In the genomic region with DNA sequence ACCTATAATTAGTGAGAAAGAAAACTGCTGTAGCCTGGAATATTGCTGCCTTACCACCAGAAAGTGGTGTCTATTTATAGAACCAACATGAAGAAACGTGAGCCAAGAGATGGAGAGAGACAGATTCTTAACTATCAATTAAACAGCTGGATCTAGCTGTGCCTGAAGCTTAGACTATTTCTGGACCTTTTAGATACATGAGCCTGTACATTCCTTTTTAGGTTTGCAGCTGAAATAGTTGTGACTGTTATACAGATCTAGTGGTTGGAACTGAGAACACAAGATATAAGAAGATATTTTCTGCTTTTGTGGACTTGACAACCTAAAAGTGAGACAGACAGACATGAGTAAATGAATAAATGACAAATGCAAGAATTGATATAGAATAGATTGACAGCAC, we compare ENCODE assay signal across 1 cellular context.
TF ChIP-seq lines count a peak whose summit lies in the region.

No MANE protein-coding gene starts in this region.

TF ChIP-seq in GM12878, 131 proteins besides CTCF, POLR2A, EP300 and RAD21 (continued from another document):
- TF ChIP-seq, protein P1, sequence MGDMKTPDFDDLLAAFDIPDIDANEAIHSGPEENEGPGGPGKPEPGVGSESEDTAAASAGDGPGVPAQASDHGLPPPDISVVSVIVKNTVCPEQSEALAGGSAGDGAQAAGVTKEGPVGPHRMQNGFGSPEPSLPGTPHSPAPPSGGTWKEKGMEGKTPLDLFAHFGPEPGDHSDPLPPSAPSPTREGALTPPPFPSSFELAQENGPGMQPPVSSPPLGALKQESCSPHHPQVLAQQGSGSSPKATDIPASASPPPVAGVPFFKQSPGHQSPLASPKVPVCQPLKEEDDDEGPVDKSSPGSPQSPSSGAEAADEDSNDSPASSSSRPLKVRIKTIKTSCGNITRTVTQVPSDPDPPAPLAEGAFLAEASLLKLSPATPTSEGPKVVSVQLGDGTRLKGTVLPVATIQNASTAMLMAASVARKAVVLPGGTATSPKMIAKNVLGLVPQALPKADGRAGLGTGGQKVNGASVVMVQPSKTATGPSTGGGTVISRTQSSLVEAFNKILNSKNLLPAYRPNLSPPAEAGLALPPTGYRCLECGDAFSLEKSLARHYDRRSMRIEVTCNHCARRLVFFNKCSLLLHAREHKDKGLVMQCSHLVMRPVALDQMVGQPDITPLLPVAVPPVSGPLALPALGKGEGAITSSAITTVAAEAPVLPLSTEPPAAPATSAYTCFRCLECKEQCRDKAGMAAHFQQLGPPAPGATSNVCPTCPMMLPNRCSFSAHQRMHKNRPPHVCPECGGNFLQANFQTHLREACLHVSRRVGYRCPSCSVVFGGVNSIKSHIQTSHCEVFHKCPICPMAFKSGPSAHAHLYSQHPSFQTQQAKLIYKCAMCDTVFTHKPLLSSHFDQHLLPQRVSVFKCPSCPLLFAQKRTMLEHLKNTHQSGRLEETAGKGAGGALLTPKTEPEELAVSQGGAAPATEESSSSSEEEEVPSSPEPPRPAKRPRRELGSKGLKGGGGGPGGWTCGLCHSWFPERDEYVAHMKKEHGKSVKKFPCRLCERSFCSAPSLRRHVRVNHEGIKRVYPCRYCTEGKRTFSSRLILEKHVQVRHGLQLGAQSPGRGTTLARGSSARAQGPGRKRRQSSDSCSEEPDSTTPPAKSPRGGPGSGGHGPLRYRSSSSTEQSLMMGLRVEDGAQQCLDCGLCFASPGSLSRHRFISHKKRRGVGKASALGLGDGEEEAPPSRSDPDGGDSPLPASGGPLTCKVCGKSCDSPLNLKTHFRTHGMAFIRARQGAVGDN (IDR thresholded peaks at IDR 0.05) = no peak
- TF ChIP-seq TARDBP (IDR thresholded peaks at IDR 0.05; ENCODE audit: borderline replicate concordance) = no peak
- no peak for TF ChIP-seq FOXK2 (IDR thresholded peaks at IDR 0.05)
- TF ChIP-seq NR2C2 (IDR thresholded peaks at IDR 0.05; ENCODE audit: borderline replicate concordance, control insufficient read depth, insufficient read length, low read depth) = no peak
- TF ChIP-seq TCF7 (IDR thresholded peaks at IDR 0.05; ENCODE audit: borderline replicate concordance) = no peak
- no peak for TF ChIP-seq GABPA (IDR thresholded peaks at IDR 0.05; ENCODE audit: low read depth)
- TF ChIP-seq ELK1 (IDR thresholded peaks at IDR 0.05; ENCODE audit: low read depth, low read length) = no peak
- no peak for TF ChIP-seq BCL3 (IDR thresholded peaks at IDR 0.05; ENCODE audit: borderline replicate concordance, insufficient read depth, low read depth, low read length, poor library complexity, severe bottlenecking)
- TF ChIP-seq PAX8 (IDR thresholded peaks at IDR 0.05) = no peak
- no peak for TF ChIP-seq POLR2AphosphoS2 (IDR thresholded peaks at IDR 0.05; ENCODE audit: low read depth, low read length)
- TF ChIP-seq HDAC2 (IDR thresholded peaks at IDR 0.05) = no peak
- no peak for TF ChIP-seq RELA (IDR thresholded peaks at IDR 0.05; ENCODE audit: borderline replicate concordance, partially characterized antibody)
- no peak for TF ChIP-seq SREBF1 (IDR thresholded peaks at IDR 0.05; ENCODE audit: low read length)
